In genomic region chr11:91263698-91264097, GRCh38 we compare ENCODE assay signal across 20 cellular contexts.
"Had no signal": no experiment of that assay in that cellular context is flagged by ENCODE, and none has a peak within 500 bp of the region (broad histone marks: within the 10 kb centered on the region; RNA-seq: fewer than 3 reads in every experiment).

No MANE protein-coding gene starts in this region.

- DNase-seq: effector memory CD4-positive, alpha-beta T cell; gastrocnemius medialis; immature natural killer cell; left ventricle myocardium inferior; lower lobe of right lung; natural killer cell; small intestine; stimulated activated CD4-positive, alpha-beta T cell treated with anti-CD3 and anti-CD28 coated beads, Interleukin-12 subunit alpha, Interleukin-12 subunit beta, amount 100 ng/mL, for 4 hours; stimulated activated CD4-positive, alpha-beta T cell treated with anti-CD3 and anti-CD28 coated beads, Interleukin-2, amount 100 ng/mL, for 48 hours; stimulated activated naive CD4-positive, alpha-beta T cell treated with Interleukin-2 at 50 U/mL for 16 hours; trophoblast cell had no signal

- H3K4me3 ChIP-seq: gastrocnemius medialis, left ventricle myocardium inferior, lower lobe of right lung, prostate gland had no signal

- H3K9me3 Mint-ChIP-seq: mesothelial cell of epicardium had no signal

- FAIRE-seq: endometrium, keratinocyte, small intestine, urothelium cell line had no signal

- H3K27ac ChIP-seq: gastrocnemius medialis, left ventricle myocardium inferior, lower lobe of right lung, parathyroid adenoma, prostate gland had no signal

- H2AFZ ChIP-seq: parathyroid adenoma had no signal

- H3K4me3 Mint-ChIP-seq: immature natural killer cell, memory B cell, mesothelial cell of epicardium, natural killer cell had no signal

- H3K9me3 ChIP-seq: gastrocnemius medialis, left ventricle myocardium inferior, lower lobe of right lung, prostate gland had no signal

- H3K36me3 ChIP-seq: gastrocnemius medialis, left ventricle myocardium inferior, lower lobe of right lung, prostate gland had no signal

- H3K4me1 Mint-ChIP-seq: immature natural killer cell, memory B cell, natural killer cell had no signal

- H3K4me1 ChIP-seq: gastrocnemius medialis, left ventricle myocardium inferior, lower lobe of right lung, parathyroid adenoma, prostate gland had no signal

- H3K9ac ChIP-seq: parathyroid adenoma had no signal

- H3K36me3 Mint-ChIP-seq: immature natural killer cell, memory B cell, mesothelial cell of epicardium, natural killer cell had no signal

- ATAC-seq: esophagus mucosa, gastrocnemius medialis, lower lobe of right lung, natural killer cell, sciatic nerve had no signal

- H3K27me3 ChIP-seq: gastrocnemius medialis had no signal

- H3K27ac Mint-ChIP-seq: immature natural killer cell, memory B cell, mesothelial cell of epicardium, natural killer cell had no signal

- H3K27me3 Mint-ChIP-seq: memory B cell had no signal
